1 cellular context compared by ENCODE assay signal in the genomic region with DNA sequence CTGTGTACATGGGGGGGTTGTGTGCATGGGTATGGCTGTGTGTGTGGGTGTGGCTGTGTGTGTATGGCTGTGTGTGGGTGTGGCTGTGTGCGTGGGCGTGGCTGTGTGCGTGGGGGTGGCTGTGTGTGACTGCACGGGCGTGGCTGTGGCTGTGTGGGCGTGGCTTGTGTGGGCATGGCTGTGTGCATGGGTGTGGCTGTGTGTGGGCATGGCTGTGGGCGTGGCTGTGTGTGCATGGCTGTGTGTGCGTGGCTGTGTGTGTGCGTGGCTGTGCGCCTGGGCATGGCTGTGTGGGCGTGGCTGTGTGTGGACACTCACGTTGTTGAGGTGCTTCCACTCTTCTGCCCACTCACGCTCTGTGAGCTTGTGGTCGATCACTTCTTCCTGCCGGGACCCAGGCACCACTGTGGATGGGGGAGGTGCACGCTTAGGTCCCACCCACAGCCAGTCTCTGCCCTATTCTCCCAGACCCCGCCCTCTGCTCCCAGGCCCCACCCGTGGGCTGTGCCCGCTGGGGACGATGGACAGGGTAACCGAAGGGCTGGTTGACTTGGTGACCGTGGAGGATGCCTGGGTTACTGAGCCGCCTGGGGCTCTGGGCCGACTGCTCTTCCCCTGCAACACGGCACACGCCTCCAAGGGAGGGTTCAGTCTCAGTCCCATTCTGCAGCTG.
TF ChIP-seq lines count a peak whose summit lies in the region.

No MANE protein-coding gene starts in this region.

TF ChIP-seq in K562, 482 proteins besides CTCF, POLR2A, EP300 and RAD21 (continued from another document and continues in another):
- TF ChIP-seq, protein P1, sequence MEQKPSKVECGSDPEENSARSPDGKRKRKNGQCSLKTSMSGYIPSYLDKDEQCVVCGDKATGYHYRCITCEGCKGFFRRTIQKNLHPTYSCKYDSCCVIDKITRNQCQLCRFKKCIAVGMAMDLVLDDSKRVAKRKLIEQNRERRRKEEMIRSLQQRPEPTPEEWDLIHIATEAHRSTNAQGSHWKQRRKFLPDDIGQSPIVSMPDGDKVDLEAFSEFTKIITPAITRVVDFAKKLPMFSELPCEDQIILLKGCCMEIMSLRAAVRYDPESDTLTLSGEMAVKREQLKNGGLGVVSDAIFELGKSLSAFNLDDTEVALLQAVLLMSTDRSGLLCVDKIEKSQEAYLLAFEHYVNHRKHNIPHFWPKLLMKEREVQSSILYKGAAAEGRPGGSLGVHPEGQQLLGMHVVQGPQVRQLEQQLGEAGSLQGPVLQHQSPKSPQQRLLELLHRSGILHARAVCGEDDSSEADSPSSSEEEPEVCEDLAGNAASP (IDR thresholded peaks at IDR 0.05), result no peak
- TF ChIP-seq, protein P2, sequence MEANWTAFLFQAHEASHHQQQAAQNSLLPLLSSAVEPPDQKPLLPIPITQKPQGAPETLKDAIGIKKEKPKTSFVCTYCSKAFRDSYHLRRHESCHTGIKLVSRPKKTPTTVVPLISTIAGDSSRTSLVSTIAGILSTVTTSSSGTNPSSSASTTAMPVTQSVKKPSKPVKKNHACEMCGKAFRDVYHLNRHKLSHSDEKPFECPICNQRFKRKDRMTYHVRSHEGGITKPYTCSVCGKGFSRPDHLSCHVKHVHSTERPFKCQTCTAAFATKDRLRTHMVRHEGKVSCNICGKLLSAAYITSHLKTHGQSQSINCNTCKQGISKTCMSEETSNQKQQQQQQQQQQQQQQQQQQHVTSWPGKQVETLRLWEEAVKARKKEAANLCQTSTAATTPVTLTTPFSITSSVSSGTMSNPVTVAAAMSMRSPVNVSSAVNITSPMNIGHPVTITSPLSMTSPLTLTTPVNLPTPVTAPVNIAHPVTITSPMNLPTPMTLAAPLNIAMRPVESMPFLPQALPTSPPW (CRISPR knock-in tag; IDR thresholded peaks at IDR 0.05), result 0 out of 2 replicates have a peak, but pooled peaks have one; percentile 25
- TF ChIP-seq SP1 (CRISPR knock-in tag; IDR thresholded peaks at IDR 0.05) (peak; percentile 49; the same call in 1 of the 2 replicates), DPF2 (IDR thresholded peaks at IDR 0.05) (peak; percentile 65; the same call in 1 of the 2 replicates), CBFA2T3 (IDR thresholded peaks at IDR 0.05) (0 out of 2 replicates have a peak, but pooled peaks have one; percentile 16), TCF3 (CRISPR knock-in tag; IDR thresholded peaks at IDR 0.05) (peak; percentile 22; the same call in 1 of the 2 replicates), EHMT2 (IDR thresholded peaks at IDR 0.05) (0 out of 2 replicates have a peak, but pooled peaks have one; percentile 23), NCOR1 (IDR thresholded peaks at IDR 0.05) (peak; percentile 45; the same call in 1 of the 2 replicates), SUPT5H (IDR thresholded peaks at IDR 0.05) (peak; percentile 85), HMGN3 (IDR thresholded peaks at IDR 0.05; ENCODE audit: borderline replicate concordance, extremely low read depth, insufficient read length, low read depth, low read length) (peak; percentile 30), ILF3 (IDR thresholded peaks at IDR 0.05; ENCODE audit: borderline replicate concordance) (no peak), L3MBTL2 (IDR thresholded peaks at IDR 0.05) (no peak), ZNF239 (CRISPR knock-in tag; IDR thresholded peaks at IDR 0.05) (no peak), HNRNPL (IDR thresholded peaks at IDR 0.05; ENCODE audit: low read depth, low read length) (peak; percentile 97), POLR2G (IDR thresholded peaks at IDR 0.05; ENCODE audit: low read depth, low read length) (peak; percentile 76), KDM4B (IDR thresholded peaks at IDR 0.05; ENCODE audit: borderline replicate concordance in 2 of 2, low read depth in 1 of 2) (0 out of 4 replicates have a peak, but pooled peaks of 1 of the 2 experiments have one; percentile 20), MYNN (IDR thresholded peaks at IDR 0.05) (peak; percentile 82), MYNN (CRISPR knock-in tag; IDR thresholded peaks at IDR 0.05) (no peak), HNRNPLL (IDR thresholded peaks at IDR 0.05; ENCODE audit: low read depth, low read length, poor library complexity, severe bottlenecking) (peak; percentile 90), TEAD4 (IDR thresholded peaks at IDR 0.05; ENCODE audit: low read length) (peak; percentile 87), TEAD4 (CRISPR knock-in tag; IDR thresholded peaks at IDR 0.05; ENCODE audit: borderline replicate concordance) (no peak), FIP1L1 (IDR thresholded peaks at IDR 0.05; ENCODE audit: low read depth, low read length, poor library complexity, severe bottlenecking) (peak; percentile 77), HNRNPH1 (optimal IDR thresholded peaks at IDR 0.05; ENCODE audit: low read depth, low read length) (no peak), CREB1 (IDR thresholded peaks at IDR 0.05) (no peak), CREB1 (CRISPR knock-in tag; IDR thresholded peaks at IDR 0.05) (0 out of 2 replicates have a peak, but pooled peaks have one; percentile 37), HLTF (IDR thresholded peaks at IDR 0.05) (peak; percentile 83; the same call in 1 of the 2 replicates), HDGF (IDR thresholded peaks at IDR 0.05) (peak; percentile 87; the same call in 1 of the 2 replicates), FOXK2 (conservative IDR thresholded peaks at IDR 0.05 in 1 of 2, IDR thresholded peaks at IDR 0.05 in 1 of 2; ENCODE audit: low read depth in 2 of 2) (peak; percentile 83 to 85; a peak in 3 of 4 replicates), CBFB (CRISPR knock-in tag; IDR thresholded peaks at IDR 0.05) (peak; percentile 63; the same call in 1 of the 2 replicates), KDM1A (IDR thresholded peaks at IDR 0.05) (0 out of 4 replicates have a peak, but pooled peaks of 1 of the 2 experiments have one; percentile 46), CCNT2 (IDR thresholded peaks at IDR 0.05; ENCODE audit: borderline replicate concordance, extremely low read depth, insufficient read length, low read depth, low read length) (peak; percentile 50), HDAC1 (IDR thresholded peaks at IDR 0.05) (peak in 1 of 2 experiments; percentile 88; a peak in 3 of 4 replicates), ZNF316 (IDR thresholded peaks at IDR 0.05) (0 out of 2 replicates have a peak, but pooled peaks have one; percentile 12), ELF4 (CRISPR knock-in tag; IDR thresholded peaks at IDR 0.05) (0 out of 2 replicates have a peak, but pooled peaks have one; percentile 43), EGR1 (conservative IDR thresholded peaks at IDR 0.05) (peak; percentile 99), ARNT (IDR thresholded peaks at IDR 0.05) (no peak)
- TF ChIP-seq, protein P3, sequence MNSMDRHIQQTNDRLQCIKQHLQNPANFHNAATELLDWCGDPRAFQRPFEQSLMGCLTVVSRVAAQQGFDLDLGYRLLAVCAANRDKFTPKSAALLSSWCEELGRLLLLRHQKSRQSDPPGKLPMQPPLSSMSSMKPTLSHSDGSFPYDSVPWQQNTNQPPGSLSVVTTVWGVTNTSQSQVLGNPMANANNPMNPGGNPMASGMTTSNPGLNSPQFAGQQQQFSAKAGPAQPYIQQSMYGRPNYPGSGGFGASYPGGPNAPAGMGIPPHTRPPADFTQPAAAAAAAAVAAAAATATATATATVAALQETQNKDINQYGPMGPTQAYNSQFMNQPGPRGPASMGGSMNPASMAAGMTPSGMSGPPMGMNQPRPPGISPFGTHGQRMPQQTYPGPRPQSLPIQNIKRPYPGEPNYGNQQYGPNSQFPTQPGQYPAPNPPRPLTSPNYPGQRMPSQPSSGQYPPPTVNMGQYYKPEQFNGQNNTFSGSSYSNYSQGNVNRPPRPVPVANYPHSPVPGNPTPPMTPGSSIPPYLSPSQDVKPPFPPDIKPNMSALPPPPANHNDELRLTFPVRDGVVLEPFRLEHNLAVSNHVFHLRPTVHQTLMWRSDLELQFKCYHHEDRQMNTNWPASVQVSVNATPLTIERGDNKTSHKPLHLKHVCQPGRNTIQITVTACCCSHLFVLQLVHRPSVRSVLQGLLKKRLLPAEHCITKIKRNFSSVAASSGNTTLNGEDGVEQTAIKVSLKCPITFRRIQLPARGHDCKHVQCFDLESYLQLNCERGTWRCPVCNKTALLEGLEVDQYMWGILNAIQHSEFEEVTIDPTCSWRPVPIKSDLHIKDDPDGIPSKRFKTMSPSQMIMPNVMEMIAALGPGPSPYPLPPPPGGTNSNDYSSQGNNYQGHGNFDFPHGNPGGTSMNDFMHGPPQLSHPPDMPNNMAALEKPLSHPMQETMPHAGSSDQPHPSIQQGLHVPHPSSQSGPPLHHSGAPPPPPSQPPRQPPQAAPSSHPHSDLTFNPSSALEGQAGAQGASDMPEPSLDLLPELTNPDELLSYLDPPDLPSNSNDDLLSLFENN (IDR thresholded peaks at IDR 0.05; ENCODE audit: low read depth in 2 of 2, low read length in 2 of 2), result no peak
- TF ChIP-seq, protein P4, sequence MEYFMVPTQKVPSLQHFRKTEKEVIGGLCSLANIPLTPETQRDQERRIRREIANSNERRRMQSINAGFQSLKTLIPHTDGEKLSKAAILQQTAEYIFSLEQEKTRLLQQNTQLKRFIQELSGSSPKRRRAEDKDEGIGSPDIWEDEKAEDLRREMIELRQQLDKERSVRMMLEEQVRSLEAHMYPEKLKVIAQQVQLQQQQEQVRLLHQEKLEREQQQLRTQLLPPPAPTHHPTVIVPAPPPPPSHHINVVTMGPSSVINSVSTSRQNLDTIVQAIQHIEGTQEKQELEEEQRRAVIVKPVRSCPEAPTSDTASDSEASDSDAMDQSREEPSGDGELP (CRISPR knock-in tag; IDR thresholded peaks at IDR 0.05; ENCODE audit: borderline replicate concordance), result peak; percentile 58; the same call in 1 of the 2 replicates
- TF ChIP-seq, protein P5, sequence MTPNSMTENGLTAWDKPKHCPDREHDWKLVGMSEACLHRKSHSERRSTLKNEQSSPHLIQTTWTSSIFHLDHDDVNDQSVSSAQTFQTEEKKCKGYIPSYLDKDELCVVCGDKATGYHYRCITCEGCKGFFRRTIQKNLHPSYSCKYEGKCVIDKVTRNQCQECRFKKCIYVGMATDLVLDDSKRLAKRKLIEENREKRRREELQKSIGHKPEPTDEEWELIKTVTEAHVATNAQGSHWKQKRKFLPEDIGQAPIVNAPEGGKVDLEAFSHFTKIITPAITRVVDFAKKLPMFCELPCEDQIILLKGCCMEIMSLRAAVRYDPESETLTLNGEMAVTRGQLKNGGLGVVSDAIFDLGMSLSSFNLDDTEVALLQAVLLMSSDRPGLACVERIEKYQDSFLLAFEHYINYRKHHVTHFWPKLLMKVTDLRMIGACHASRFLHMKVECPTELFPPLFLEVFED (CRISPR knock-in tag; conservative IDR thresholded peaks at IDR 0.05), result peak; percentile 87
- TF ChIP-seq, protein P6, sequence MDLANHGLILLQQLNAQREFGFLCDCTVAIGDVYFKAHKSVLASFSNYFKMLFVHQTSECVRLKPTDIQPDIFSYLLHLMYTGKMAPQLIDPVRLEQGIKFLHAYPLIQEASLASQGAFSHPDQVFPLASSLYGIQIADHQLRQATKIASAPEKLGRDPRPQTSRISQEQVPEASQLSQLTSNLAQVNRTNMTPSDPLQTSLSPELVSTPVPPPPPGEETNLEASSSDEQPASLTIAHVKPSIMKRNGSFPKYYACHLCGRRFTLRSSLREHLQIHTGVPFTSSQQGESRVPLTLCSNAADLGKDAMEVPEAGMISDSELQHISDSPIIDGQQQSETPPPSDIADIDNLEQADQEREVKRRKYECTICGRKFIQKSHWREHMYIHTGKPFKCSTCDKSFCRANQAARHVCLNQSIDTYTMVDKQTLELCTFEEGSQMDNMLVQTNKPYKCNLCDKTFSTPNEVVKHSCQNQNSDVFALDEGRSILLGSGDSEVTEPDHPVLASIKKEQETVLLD (IDR thresholded peaks at IDR 0.05), result peak; percentile 67
- TF ChIP-seq, protein P7, sequence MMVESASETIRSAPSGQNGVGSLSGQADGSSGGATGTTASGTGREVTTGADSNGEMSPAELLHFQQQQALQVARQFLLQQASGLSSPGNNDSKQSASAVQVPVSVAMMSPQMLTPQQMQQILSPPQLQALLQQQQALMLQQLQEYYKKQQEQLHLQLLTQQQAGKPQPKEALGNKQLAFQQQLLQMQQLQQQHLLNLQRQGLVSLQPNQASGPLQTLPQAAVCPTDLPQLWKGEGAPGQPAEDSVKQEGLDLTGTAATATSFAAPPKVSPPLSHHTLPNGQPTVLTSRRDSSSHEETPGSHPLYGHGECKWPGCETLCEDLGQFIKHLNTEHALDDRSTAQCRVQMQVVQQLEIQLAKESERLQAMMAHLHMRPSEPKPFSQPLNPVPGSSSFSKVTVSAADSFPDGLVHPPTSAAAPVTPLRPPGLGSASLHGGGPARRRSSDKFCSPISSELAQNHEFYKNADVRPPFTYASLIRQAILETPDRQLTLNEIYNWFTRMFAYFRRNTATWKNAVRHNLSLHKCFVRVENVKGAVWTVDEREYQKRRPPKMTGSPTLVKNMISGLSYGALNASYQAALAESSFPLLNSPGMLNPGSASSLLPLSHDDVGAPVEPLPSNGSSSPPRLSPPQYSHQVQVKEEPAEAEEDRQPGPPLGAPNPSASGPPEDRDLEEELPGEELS (CRISPR knock-in tag; IDR thresholded peaks at IDR 0.05; ENCODE audit: borderline replicate concordance), result peak; percentile 80; the same call in 1 of the 2 replicates
- TF ChIP-seq, protein P8, sequence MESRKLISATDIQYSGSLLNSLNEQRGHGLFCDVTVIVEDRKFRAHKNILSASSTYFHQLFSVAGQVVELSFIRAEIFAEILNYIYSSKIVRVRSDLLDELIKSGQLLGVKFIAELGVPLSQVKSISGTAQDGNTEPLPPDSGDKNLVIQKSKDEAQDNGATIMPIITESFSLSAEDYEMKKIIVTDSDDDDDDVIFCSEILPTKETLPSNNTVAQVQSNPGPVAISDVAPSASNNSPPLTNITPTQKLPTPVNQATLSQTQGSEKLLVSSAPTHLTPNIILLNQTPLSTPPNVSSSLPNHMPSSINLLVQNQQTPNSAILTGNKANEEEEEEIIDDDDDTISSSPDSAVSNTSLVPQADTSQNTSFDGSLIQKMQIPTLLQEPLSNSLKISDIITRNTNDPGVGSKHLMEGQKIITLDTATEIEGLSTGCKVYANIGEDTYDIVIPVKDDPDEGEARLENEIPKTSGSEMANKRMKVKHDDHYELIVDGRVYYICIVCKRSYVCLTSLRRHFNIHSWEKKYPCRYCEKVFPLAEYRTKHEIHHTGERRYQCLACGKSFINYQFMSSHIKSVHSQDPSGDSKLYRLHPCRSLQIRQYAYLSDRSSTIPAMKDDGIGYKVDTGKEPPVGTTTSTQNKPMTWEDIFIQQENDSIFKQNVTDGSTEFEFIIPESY (CRISPR knock-in tag; IDR thresholded peaks at IDR 0.05), result peak; percentile 50; the same call in 1 of the 2 replicates
- TF ChIP-seq, protein P9, sequence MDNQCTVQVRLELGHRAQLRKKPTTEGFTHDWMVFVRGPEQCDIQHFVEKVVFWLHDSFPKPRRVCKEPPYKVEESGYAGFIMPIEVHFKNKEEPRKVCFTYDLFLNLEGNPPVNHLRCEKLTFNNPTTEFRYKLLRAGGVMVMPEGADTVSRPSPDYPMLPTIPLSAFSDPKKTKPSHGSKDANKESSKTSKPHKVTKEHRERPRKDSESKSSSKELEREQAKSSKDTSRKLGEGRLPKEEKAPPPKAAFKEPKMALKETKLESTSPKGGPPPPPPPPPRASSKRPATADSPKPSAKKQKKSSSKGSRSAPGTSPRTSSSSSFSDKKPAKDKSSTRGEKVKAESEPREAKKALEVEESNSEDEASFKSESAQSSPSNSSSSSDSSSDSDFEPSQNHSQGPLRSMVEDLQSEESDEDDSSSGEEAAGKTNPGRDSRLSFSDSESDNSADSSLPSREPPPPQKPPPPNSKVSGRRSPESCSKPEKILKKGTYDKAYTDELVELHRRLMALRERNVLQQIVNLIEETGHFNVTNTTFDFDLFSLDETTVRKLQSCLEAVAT (IDR thresholded peaks at IDR 0.05), result peak; percentile 38 to 82; a peak in 1 of 4 replicates
